ENCODE assay signal across 8 cellular contexts in the genomic region with DNA sequence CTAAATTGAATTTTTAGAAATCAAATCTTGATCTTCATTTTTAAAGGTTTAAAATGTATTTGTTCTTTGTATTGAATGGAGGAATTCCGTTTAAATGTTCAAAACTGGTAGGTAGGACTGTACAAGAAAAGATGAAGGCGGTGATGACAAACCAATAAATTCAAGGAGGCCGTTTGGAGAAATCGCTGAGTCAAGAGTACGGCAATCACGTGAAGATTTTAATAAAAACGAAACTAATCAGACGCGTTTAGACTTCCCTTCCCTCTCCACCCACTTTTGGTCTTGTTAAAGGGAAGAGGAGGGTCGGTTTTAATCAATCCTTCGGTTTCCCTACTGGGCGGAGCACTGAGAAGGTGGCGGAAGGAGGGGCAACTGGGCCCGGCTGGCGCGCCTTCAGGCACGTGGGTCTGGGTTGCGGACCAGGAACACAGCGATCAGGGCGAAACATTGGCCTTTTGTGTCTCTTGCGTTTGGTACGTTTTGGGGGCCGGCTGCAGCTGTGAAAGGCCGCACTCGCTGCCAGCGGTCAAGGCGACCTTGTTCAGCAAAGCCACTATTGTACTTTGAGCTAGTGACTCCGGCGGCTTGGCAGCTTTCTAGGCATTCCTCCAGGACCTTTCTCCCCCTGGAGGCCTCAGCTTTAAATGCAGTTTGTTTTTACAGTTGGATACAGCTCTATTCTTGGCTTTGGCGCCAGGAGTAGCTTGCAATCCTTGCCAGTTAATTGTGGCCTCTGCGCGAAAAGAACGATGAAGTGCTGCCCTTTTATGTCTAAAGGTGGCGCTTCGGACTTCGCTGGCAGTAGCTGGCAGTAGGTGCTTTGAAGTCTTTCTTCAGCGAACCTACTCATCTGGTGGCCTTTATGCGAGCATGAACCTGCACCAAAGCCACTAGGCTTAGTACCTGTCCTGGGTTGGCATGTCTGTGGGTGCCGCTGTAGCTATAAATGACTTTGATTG. TPM values are rescaled to one million over a fixed set of nuclear protein-coding genes. Genes with fewer than 3 reads are reported as not detected.
DNase-seq lines count a peak whose midpoint lies in the region; ATAC-seq and TF ChIP-seq lines count a peak whose summit lies in the region.

No MANE protein-coding gene starts in this region.

- H3K4me2 ChIP-seq in osteoblast (ENCODE audit: insufficient read depth, low read length), result peak overlapping the region; percentile 87

- DNase-seq in GM03348 (ENCODE audit: low spot score), result peak; percentile 64
- peak; percentile 90 to 96 for DNase-seq in HAP-1 (ENCODE audit: low spot score in 2 of 2)
- peak; percentile 68 for DNase-seq in MG63
- DNase-seq in SK-MEL-5 (ENCODE audit: low read depth, low spot score), result peak; percentile 92
- DNase-seq in activated naive CD8-positive, alpha-beta T cell treated with anti-CD3 and anti-CD28 coated beads for 36 hours, result peak; percentile 55
- peak; percentile 75 to 95 (median 88) for DNase-seq in head of caudate nucleus
- DNase-seq in osteoblast (ENCODE audit: insufficient read length, low spot score, missing footprints), result peak; percentile 85
- peak; percentile 79 for DNase-seq in upper lobe of right lung

- H3K4me1 ChIP-seq in HAP-1, result peaks cover 12% of the 10 kb centered on the region
- no peaks in the 10 kb centered on the region for H3K4me1 ChIP-seq in osteoblast (ENCODE audit: insufficient read depth, low read length)
- no peaks in the 10 kb centered on the region for H3K4me1 ChIP-seq in upper lobe of right lung

- H3K27me3 ChIP-seq in HAP-1 (ENCODE audit: low read depth), result no peaks in the 10 kb centered on the region
- no peaks in the 10 kb centered on the region for H3K27me3 ChIP-seq in MG63
- no peaks in the 10 kb centered on the region for H3K27me3 ChIP-seq in osteoblast (ENCODE audit: insufficient read depth, low read length)
- no peaks in the 10 kb centered on the region for H3K27me3 ChIP-seq in upper lobe of right lung

- H3K4me3 ChIP-seq in HAP-1, result peak overlapping the region; percentile 24
- peak overlapping the region; percentile 42 for H3K4me3 ChIP-seq in MG63
- H3K4me3 ChIP-seq in osteoblast (ENCODE audit: insufficient read depth, low read length), result peak overlapping the region; percentile 74
- peak overlapping the region; percentile 54 for H3K4me3 ChIP-seq in upper lobe of right lung

- H3K36me3 ChIP-seq in HAP-1 (replicated peaks), result no peaks in the 10 kb centered on the region
- no peaks in the 10 kb centered on the region for H3K36me3 ChIP-seq in MG63
- no peaks in the 10 kb centered on the region for H3K36me3 ChIP-seq in osteoblast (ENCODE audit: insufficient read depth, low read length)
- no peaks in the 10 kb centered on the region for H3K36me3 ChIP-seq in upper lobe of right lung

- no peaks in the 10 kb centered on the region for H3K79me2 ChIP-seq in osteoblast (ENCODE audit: insufficient read depth, low read length)

- peak; percentile 94 for ATAC-seq in upper lobe of right lung

- H3K27me3 Mint-ChIP-seq in activated naive CD8-positive, alpha-beta T cell treated with anti-CD3 and anti-CD28 coated beads for 36 hours, result no peaks in the 10 kb centered on the region

- H3K27ac ChIP-seq in osteoblast (ENCODE audit: low read depth, low read length), result peak overlapping the region; percentile 75
- peak overlapping the region; percentile 89 for H3K27ac ChIP-seq in upper lobe of right lung

- peaks cover 11% of the 10 kb centered on the region for H3K4me1 Mint-ChIP-seq in activated naive CD8-positive, alpha-beta T cell treated with anti-CD3 and anti-CD28 coated beads for 36 hours

- H3K9me3 Mint-ChIP-seq in activated naive CD8-positive, alpha-beta T cell treated with anti-CD3 and anti-CD28 coated beads for 36 hours, result peaks cover 1% of the 10 kb centered on the region

- H3K27ac Mint-ChIP-seq in activated naive CD8-positive, alpha-beta T cell treated with anti-CD3 and anti-CD28 coated beads for 36 hours, result peak overlapping the region; percentile 84

- peak overlapping the region; percentile 60 for H3K4me3 Mint-ChIP-seq in activated naive CD8-positive, alpha-beta T cell treated with anti-CD3 and anti-CD28 coated beads for 36 hours

- peak overlapping the region; percentile 91 for H2AFZ ChIP-seq in osteoblast (ENCODE audit: low read length)

- H4K20me1 ChIP-seq in osteoblast (ENCODE audit: insufficient read depth, low read length), result no peaks in the 10 kb centered on the region

- H3K36me3 Mint-ChIP-seq in activated naive CD8-positive, alpha-beta T cell treated with anti-CD3 and anti-CD28 coated beads for 36 hours, result no peaks in the 10 kb centered on the region

- TF ChIP-seq CTCF in osteoblast (IDR thresholded peaks at IDR 0.05; ENCODE audit: extremely low read depth, low read depth, low read length), result peak; percentile 54
- peak; percentile 53 for TF ChIP-seq CTCF in upper lobe of right lung (IDR thresholded peaks at IDR 0.05)

- in situ Hi-C loops in HAP-1 (cut with MboI; ENCODE audit: low sequenced_read_pairs) (no loop called here), SK-MEL-5 (cut with HindIII; ENCODE audit: low pct_unique_long_range_greater_than_20kb, low sequenced_read_pairs) (no loop called here)

- intact Hi-C loops in head of caudate nucleus (cut with DNase I) (no loop called here), upper lobe of right lung (cut with DNase I) (no loop called here)

- H3K9me3 ChIP-seq in HAP-1 (no peaks in the 10 kb centered on the region), MG63 (no peaks in the 10 kb centered on the region), osteoblast (ENCODE audit: low read depth, low read length) (no peaks in the 10 kb centered on the region), upper lobe of right lung (no peaks in the 10 kb centered on the region)

RNA-seq across cellular contexts. Expression of gene LAMP2, which starts 16.7 kb away (rescaled TPM):
- 78.8 and 87.1 TPM in 2 replicates for total RNA-seq in MG63 (2014; rRNA removed; shearing (Covaris generic); ENCODE audit: low replicate concordance)
- total RNA-seq in SK-MEL-5 (2014; rRNA removed; shearing (Covaris generic)), result 218 and 221 TPM in 2 replicates
- 278 and 347 TPM in 2 replicates for polyA plus RNA-seq in SK-MEL-5 (2015; cell fraction: cytosol; rRNA removed)
- polyA plus RNA-seq in SK-MEL-5 (2015; cell fraction: nucleus; rRNA removed), result 67.8 and 70.2 TPM in 2 replicates
- total RNA-seq in activated naive CD8-positive, alpha-beta T cell treated with anti-CD3 and anti-CD28 coated beads for 36 hours, result 10 to 100 TPM; 30.3 to 31.4 TPM
- total RNA-seq in osteoblast (237 and 294 TPM in 2 replicates), upper lobe of right lung (138 TPM)

Comparison
In these comparisons a context has a peak if more than half of its experiments do, and no peak if none do; other contexts are left out.
1. Peak in every context shown above with its lines: DNase-seq, ATAC-seq, H3K4me3 ChIP-seq and H3K27ac ChIP-seq.
2. H3K4me3 ChIP-seq: peak in every context shown above with its lines; median percentile 74 in osteoblast; 54 in upper lobe of right lung; 42 in MG63; 24 in HAP-1.